Comparison of ENCODE assay signal across 20 cellular contexts in genomic region chr16:14263769-14264168, GRCh38.
"Had no signal": no experiment of that assay in that cellular context is flagged by ENCODE, and none has a peak within 500 bp of the region (broad histone marks: within the 10 kb centered on the region; RNA-seq: fewer than 3 reads in every experiment).

No MANE protein-coding gene starts in this region.

- H3K9me3 Mint-ChIP-seq: effector memory CD8-positive, alpha-beta T cell; memory B cell; natural killer cell; stimulated activated memory B cell treated with anti-CD40 and anti-IgM and Interleukin-4, amounts not matched to agents 10 μg/mL and 1 μg/mL and 100 μg/mL, for 72 hours had no signal

- H3K4me1 Mint-ChIP-seq: memory B cell; natural killer cell; stimulated activated memory B cell treated with anti-CD40 and anti-IgM and Interleukin-4, amounts not matched to agents 10 μg/mL and 1 μg/mL and 100 μg/mL, for 72 hours had no signal

- DNase-seq: cortex of kidney; effector memory CD8-positive, alpha-beta T cell; erythroblast; heart left ventricle; kidney; natural killer cell; pancreas; sigmoid colon; spleen; stimulated activated CD4-positive, alpha-beta T cell treated with anti-CD3 and anti-CD28 coated beads, Interleukin-4, amount 100 ng/mL, for 4 hours; stimulated activated naive CD8-positive, alpha-beta T cell treated with anti-CD3 and anti-CD28 coated beads, Interleukin-15, Interleukin-2, amounts not matched to agents 100 U/mL and 50 U/mL, for 24 hours; upper lobe of left lung had no signal

- ATAC-seq: effector memory CD8-positive, alpha-beta T cell; heart left ventricle; left lobe of liver; pancreas; stimulated activated memory B cell treated with anti-CD40 and anti-IgM and Interleukin-4, amounts not matched to agents 10 μg/mL and 1 μg/mL and 100 μg/mL, for 72 hours; stimulated activated naive CD8-positive, alpha-beta T cell treated with anti-CD3 and anti-CD28 coated beads, Interleukin-15, Interleukin-2, amounts not matched to agents 100 U/mL and 50 U/mL, for 24 hours had no signal

- H3K27ac Mint-ChIP-seq: effector memory CD8-positive, alpha-beta T cell; memory B cell; natural killer cell; stimulated activated memory B cell treated with anti-CD40 and anti-IgM and Interleukin-4, amounts not matched to agents 10 μg/mL and 1 μg/mL and 100 μg/mL, for 72 hours had no signal

- H3K4me3 Mint-ChIP-seq: effector memory CD8-positive, alpha-beta T cell; memory B cell; natural killer cell; stimulated activated memory B cell treated with anti-CD40 and anti-IgM and Interleukin-4, amounts not matched to agents 10 μg/mL and 1 μg/mL and 100 μg/mL, for 72 hours had no signal

- H3K27me3 Mint-ChIP-seq: effector memory CD8-positive, alpha-beta T cell; memory B cell; stimulated activated memory B cell treated with anti-CD40 and anti-IgM and Interleukin-4, amounts not matched to agents 10 μg/mL and 1 μg/mL and 100 μg/mL, for 72 hours had no signal

- H3K27ac ChIP-seq: heart left ventricle, hepatocyte, neutrophil, pancreas, right atrium auricular region, sigmoid colon, spleen, thoracic aorta, tibial nerve, upper lobe of left lung had no signal
